Comparison of ENCODE assay signal across 8 cellular contexts in the genomic region with DNA sequence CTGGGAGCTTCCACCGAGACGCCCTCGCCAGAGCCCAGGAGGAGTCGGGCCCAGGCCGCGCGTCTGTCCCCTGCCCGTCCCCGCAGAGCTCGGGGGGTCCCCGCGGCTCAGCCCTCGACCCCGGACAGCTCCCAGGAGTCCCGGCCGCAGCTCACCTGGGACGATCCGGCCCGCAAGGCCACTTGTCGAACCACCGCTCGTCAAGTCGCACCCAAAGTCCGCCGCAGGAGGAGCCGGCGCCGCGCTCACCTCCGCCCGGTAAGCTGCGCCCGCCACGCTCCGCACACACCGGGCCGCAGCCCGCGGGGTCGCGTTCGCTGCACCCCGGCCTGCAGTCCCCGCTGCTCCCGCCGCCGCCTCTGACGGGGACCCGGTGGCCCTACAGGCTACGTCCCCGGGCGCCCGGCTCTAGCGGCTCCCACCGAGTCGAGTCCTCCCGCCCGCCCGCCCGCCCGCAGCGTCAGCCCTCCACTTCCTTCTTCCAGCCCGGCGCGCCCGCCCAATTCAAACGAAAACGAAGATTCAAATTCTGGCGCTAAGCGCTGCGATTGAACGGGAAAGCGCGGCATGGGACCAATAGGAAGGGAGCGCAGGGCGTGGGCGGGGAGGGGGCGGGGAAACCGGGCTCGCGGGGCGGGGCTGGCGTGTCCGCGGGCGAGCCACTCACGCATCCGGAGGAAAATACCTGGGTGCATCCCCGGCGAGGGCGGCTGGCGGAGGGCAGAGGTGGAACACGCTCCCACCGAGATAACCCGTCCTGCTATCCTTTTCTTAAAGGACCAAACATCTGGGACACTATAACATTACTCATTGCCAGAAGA. TPM values are rescaled to one million over a fixed set of nuclear protein-coding genes. Genes with fewer than 3 reads are reported as not detected.
DNase-seq lines count a peak whose midpoint lies in the region; ATAC-seq and TF ChIP-seq lines count a peak whose summit lies in the region.

A gene with protein sequence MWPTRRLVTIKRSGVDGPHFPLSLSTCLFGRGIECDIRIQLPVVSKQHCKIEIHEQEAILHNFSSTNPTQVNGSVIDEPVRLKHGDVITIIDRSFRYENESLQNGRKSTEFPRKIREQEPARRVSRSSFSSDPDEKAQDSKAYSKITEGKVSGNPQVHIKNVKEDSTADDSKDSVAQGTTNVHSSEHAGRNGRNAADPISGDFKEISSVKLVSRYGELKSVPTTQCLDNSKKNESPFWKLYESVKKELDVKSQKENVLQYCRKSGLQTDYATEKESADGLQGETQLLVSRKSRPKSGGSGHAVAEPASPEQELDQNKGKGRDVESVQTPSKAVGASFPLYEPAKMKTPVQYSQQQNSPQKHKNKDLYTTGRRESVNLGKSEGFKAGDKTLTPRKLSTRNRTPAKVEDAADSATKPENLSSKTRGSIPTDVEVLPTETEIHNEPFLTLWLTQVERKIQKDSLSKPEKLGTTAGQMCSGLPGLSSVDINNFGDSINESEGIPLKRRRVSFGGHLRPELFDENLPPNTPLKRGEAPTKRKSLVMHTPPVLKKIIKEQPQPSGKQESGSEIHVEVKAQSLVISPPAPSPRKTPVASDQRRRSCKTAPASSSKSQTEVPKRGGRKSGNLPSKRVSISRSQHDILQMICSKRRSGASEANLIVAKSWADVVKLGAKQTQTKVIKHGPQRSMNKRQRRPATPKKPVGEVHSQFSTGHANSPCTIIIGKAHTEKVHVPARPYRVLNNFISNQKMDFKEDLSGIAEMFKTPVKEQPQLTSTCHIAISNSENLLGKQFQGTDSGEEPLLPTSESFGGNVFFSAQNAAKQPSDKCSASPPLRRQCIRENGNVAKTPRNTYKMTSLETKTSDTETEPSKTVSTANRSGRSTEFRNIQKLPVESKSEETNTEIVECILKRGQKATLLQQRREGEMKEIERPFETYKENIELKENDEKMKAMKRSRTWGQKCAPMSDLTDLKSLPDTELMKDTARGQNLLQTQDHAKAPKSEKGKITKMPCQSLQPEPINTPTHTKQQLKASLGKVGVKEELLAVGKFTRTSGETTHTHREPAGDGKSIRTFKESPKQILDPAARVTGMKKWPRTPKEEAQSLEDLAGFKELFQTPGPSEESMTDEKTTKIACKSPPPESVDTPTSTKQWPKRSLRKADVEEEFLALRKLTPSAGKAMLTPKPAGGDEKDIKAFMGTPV (N-terminal part only) (minus strand): TSS at position 480 of the 821 bp plus-strand sequence. CDS start 756 bp downstream, outside the sequence.

- TF ChIP-seq POLR2A in GM15510 (IDR thresholded peaks at IDR 0.05; ENCODE audit: borderline replicate concordance, extremely low read depth, insufficient read length) (peak; percentile 65), adrenal gland (IDR thresholded peaks at IDR 0.05) (no peak), prostate gland (IDR thresholded peaks at IDR 0.05) (no peak)

- peaks cover 0 to 7% of the 10 kb centered on the region in 2 donors for H3K4me1 ChIP-seq in adrenal gland (replicated peaks in 1 of 2)
- H3K4me1 ChIP-seq in prostate gland (replicated peaks) = peaks cover 5% of the 10 kb centered on the region
- H3K4me1 ChIP-seq in urinary bladder (ENCODE audit: insufficient read depth) = no peaks in the 10 kb centered on the region

- H3K4me3 ChIP-seq in adrenal gland (peak within 1 kb of the TSS in 2 of 4 donors; percentile 43 to 59), prostate gland (peak within 1 kb of the TSS; percentile 37 to 48), urinary bladder (ENCODE audit: low read depth, low read length) (peak within 1 kb of the TSS; percentile 45)

- WGBS in adrenal gland, 4 donors = 0 to 2% (median 1%) methylated on average over 17 to 95 of the region's 95 CpGs
- under 1% methylated on average over 80 of the region's 95 CpGs for WGBS in prostate gland
- under 1% methylated on average over 95 of the region's 95 CpGs for WGBS in urinary bladder

- TF ChIP-seq CTCF in adrenal gland (IDR thresholded peaks at IDR 0.05) (no peak), prostate gland (IDR thresholded peaks at IDR 0.05) (no peak)

- peaks cover 23% of the 10 kb centered on the region for H3K27me3 ChIP-seq in adrenal gland
- H3K27me3 ChIP-seq in prostate gland (replicated peaks; ENCODE audit: insufficient read depth) = peaks cover 5% of the 10 kb centered on the region

- H3K9me3 ChIP-seq in adrenal gland (replicated peaks in 1 of 3) = no peaks in the 10 kb centered on the region
- no peaks in the 10 kb centered on the region for H3K9me3 ChIP-seq in prostate gland

- no peaks in the 10 kb centered on the region for H3K36me3 ChIP-seq in adrenal gland (replicated peaks in 1 of 2)
- no peaks in the 10 kb centered on the region for H3K36me3 ChIP-seq in prostate gland
- no peaks in the 10 kb centered on the region for H3K36me3 ChIP-seq in urinary bladder (ENCODE audit: insufficient read depth)

- intact Hi-C loops in adrenal gland (cut with DNase I) (no loop called here), left ventricle myocardium superior (cut with micrococcal nuclease) (no loop called here), prostate gland (cut with DNase I) (no loop called here)

- no peak within 1 kb of the TSS for H3K27ac ChIP-seq in adrenal gland
- no peak within 1 kb of the TSS for H3K27ac ChIP-seq in prostate gland
- H3K27ac ChIP-seq in urinary bladder (ENCODE audit: low read depth) = no peak within 1 kb of the TSS

- DNase-seq in NCI-H1417 treated with DMSO at 0.1 percent for 48 hours (lab: John Stamatoyannopoulos, UW) = peak; percentile 21
- DNase-seq in T-helper 1 cell = peak; percentile 80 to 96 (median 84)
- DNase-seq in adrenal gland = peak; percentile 75 to 89 (median 81)
- peak; percentile 85 for DNase-seq in left ventricle myocardium superior
- peak; percentile 70 for DNase-seq in prostate gland (ENCODE audit: low spot score)

- ATAC-seq in HG02840 (IDR thresholded peaks at IDR 0.05; ENCODE audit: low FRiP score, unreplicated experiment) (peak; percentile 78), left ventricle myocardium superior (peak; percentile 99)

RNA-seq across cellular contexts. Expression of the gene that starts here (rescaled TPM):
- total RNA-seq in adrenal gland = 1 to 10 TPM; 1.5 to 5.7 (median 3.6) TPM
- 1 to 10 TPM in 1 of 3 donors, under 1 TPM in 2; 0.30 to 2.4 (median 0.40) TPM for polyA plus RNA-seq in adrenal gland
- total RNA-seq in left ventricle myocardium superior = 1.3 TPM
- 1 to 10 TPM; 2.0 to 2.9 TPM for total RNA-seq in prostate gland
- total RNA-seq in urinary bladder = 17.8 TPM
- polyA plus RNA-seq in urinary bladder = 0.42 TPM

Comparison
In these comparisons a context has a peak if more than half of its experiments do, and no peak if none do; other contexts are left out.
1. DNase-seq: peak in every context shown above with its lines; median percentile 85 in left ventricle myocardium superior; 84 in T-helper 1 cell; 81 in adrenal gland; 70 in prostate gland; 21 in NCI-H1417 treated with DMSO at 0.1 percent for 48 hours.